1 cellular context compared by ENCODE assay signal in genomic region chr11:456533-456932, GRCh38.
TF ChIP-seq lines count a peak whose summit lies in the region.

No MANE protein-coding gene starts in this region.

TF ChIP-seq in H1, 55 proteins besides CTCF, POLR2A, EP300 and RAD21:
- TF ChIP-seq CHD2 (IDR thresholded peaks at IDR 0.05; ENCODE audit: low read length) (no peak), TEAD4 (IDR thresholded peaks at IDR 0.05; ENCODE audit: low read depth, low read length) (no peak), USF2 (IDR thresholded peaks at IDR 0.05; ENCODE audit: low read length) (no peak), BRCA1 (IDR thresholded peaks at IDR 0.05; ENCODE audit: low read depth, low read length) (no peak), RNF2 (IDR thresholded peaks at IDR 0.05; ENCODE audit: borderline replicate concordance, low read depth, low read length, missing control alignments, poor library complexity, severe bottlenecking) (no peak), NANOG (IDR thresholded peaks at IDR 0.05; ENCODE audit: insufficient read depth, low read depth, low read length, poor library complexity, severe bottlenecking) (peak; percentile 59), RFX5 (IDR thresholded peaks at IDR 0.05; ENCODE audit: borderline replicate concordance, low read depth, low read length) (no peak), BCL11A (IDR thresholded peaks at IDR 0.05; ENCODE audit: low read depth in 2 of 2, low read length in 2 of 2) (no peak), RBBP5 (IDR thresholded peaks at IDR 0.05; ENCODE audit: borderline replicate concordance, low read depth, low read length) (no peak), HDAC2 (IDR thresholded peaks at IDR 0.05; ENCODE audit: borderline replicate concordance in 1 of 2, low read depth in 2 of 2, low read length in 2 of 2) (0 out of 4 replicates have a peak, but pooled peaks of 1 of the 2 experiments have one; percentile 26), SRF (IDR thresholded peaks at IDR 0.05; ENCODE audit: low read depth, low read length) (no peak), FOSL1 (IDR thresholded peaks at IDR 0.05; ENCODE audit: insufficient read depth, low read depth, low read length) (no peak), ATF2 (IDR thresholded peaks at IDR 0.05; ENCODE audit: low read length) (no peak)
